9 cellular contexts compared by ENCODE assay signal in genomic region chr19:48842744-48843162, GRCh38. TPM values are rescaled to one million over a fixed set of nuclear protein-coding genes. Genes with fewer than 3 reads are reported as not detected.
DNase-seq lines count a peak whose midpoint lies in the region; ATAC-seq and TF ChIP-seq lines count a peak whose summit lies in the region.
"Had no signal": no experiment of that assay in that cellular context is flagged by ENCODE, and none has a peak within 500 bp of the region (broad histone marks: within the 10 kb centered on the region; RNA-seq: fewer than 3 reads in every experiment).

No MANE protein-coding gene starts in this region.

- H3K27ac Mint-ChIP-seq in activated naive CD8-positive, alpha-beta T cell treated with anti-CD3 and anti-CD28 coated beads, Interleukin-2, amount 50 U/mL, for 24 hours = no peak overlapping the region

- peak; percentile 7 for DNase-seq in DMS153 treated with DMSO at 0.1 percent for 48 hours (lab: John Stamatoyannopoulos, UW; ENCODE audit: unreplicated experiment)
- peak; percentile 47 for DNase-seq in Jurkat, Clone E6-1 (ENCODE audit: low read depth, low spot score)
- peak; percentile 58 for DNase-seq in RPMI7951 (ENCODE audit: low read depth)
- DNase-seq in activated naive CD8-positive, alpha-beta T cell treated with anti-CD3 and anti-CD28 coated beads, Interleukin-2, amount 50 U/mL, for 24 hours = peak; percentile 51
- peak; percentile 31 for DNase-seq in left cardiac atrium
- no peak for DNase-seq in retinal pigment epithelial cell (ENCODE audit: low read depth)

- no peak overlapping the region for H3K4me3 Mint-ChIP-seq in activated naive CD8-positive, alpha-beta T cell treated with anti-CD3 and anti-CD28 coated beads, Interleukin-2, amount 50 U/mL, for 24 hours

- H3K9me3 Mint-ChIP-seq in activated naive CD8-positive, alpha-beta T cell treated with anti-CD3 and anti-CD28 coated beads, Interleukin-2, amount 50 U/mL, for 24 hours = no peaks in the 10 kb centered on the region

- intact Hi-C loops in left cardiac atrium (cut with DNase I) = loop anchor here in 1 of 2 donors (1.0 to 10.0 kb wide), 2 partner anchors 54 to 198 kb away; partner anchors contain the start of gene CA11

- peak; percentile 84 for TF ChIP-seq CTCF in retinal pigment epithelial cell (conservative IDR thresholded peaks at IDR 0.05; ENCODE audit: low read depth, low read length)

- H3K4me1 Mint-ChIP-seq in activated naive CD8-positive, alpha-beta T cell treated with anti-CD3 and anti-CD28 coated beads, Interleukin-2, amount 50 U/mL, for 24 hours = no peaks in the 10 kb centered on the region

- peak; percentile 59 for ATAC-seq in activated naive CD8-positive, alpha-beta T cell treated with anti-CD3 and anti-CD28 coated beads, Interleukin-2, amount 50 U/mL, for 24 hours
- peak; percentile 54 to 56 for ATAC-seq in left cardiac atrium
- ATAC-seq in GM21526 (IDR thresholded peaks at IDR 0.05; ENCODE audit: low FRiP score, unreplicated experiment) = no peak
- no peak for ATAC-seq in HG02938 (IDR thresholded peaks at IDR 0.05; ENCODE audit: unreplicated experiment)

- no peaks in the 10 kb centered on the region for H3K36me3 Mint-ChIP-seq in activated naive CD8-positive, alpha-beta T cell treated with anti-CD3 and anti-CD28 coated beads, Interleukin-2, amount 50 U/mL, for 24 hours (ENCODE audit: low read depth)

- H3K27me3 Mint-ChIP-seq in activated naive CD8-positive, alpha-beta T cell treated with anti-CD3 and anti-CD28 coated beads, Interleukin-2, amount 50 U/mL, for 24 hours = no peaks in the 10 kb centered on the region

- no peak overlapping the region for H3K4me3 ChIP-seq in Jurkat, Clone E6-1 (ENCODE audit: low read length)
- H3K4me3 ChIP-seq in retinal pigment epithelial cell (ENCODE audit: low read length) = no peak overlapping the region
- H3K4me3 ChIP-seq: skin epidermis had no signal

RNA-seq across cellular contexts. Expression of gene HSD17B14, which starts 6.5 kb away (rescaled TPM):
- 5.3 TPM for polyA plus RNA-seq in Jurkat, Clone E6-1 (2012; ENCODE audit: insufficient read depth, insufficient read length)
- total RNA-seq in RPMI7951 (2014; rRNA removed; shearing (Covaris generic)) = 0.84 and 3.0 TPM in 2 replicates
- 1 to 10 TPM; 2.8 to 5.4 TPM for total RNA-seq in left cardiac atrium

RNA-seq across cellular contexts. Expression of gene PLEKHA4, which starts 25.7 kb away (rescaled TPM):
- polyA plus RNA-seq in Jurkat, Clone E6-1 (2012; ENCODE audit: insufficient read depth, insufficient read length) = 3.5 TPM
- total RNA-seq in RPMI7951 (2014; rRNA removed; shearing (Covaris generic)) = 1.8 and 4.4 TPM in 2 replicates
- 10 to 100 TPM; 29.6 to 67.1 TPM for total RNA-seq in left cardiac atrium

RNA-seq across cellular contexts. Expression of gene PPP1R15A, which starts 29.5 kb away (rescaled TPM):
- polyA plus RNA-seq in Jurkat, Clone E6-1 (2012; ENCODE audit: insufficient read depth, insufficient read length) = 12.3 TPM
- total RNA-seq in RPMI7951 (2014; rRNA removed; shearing (Covaris generic)) = 25.7 and 27.3 TPM in 2 replicates
- total RNA-seq in left cardiac atrium = 10 to 100 TPM; 67.2 to 78.6 TPM

RNA-seq across cellular contexts. Expression of gene BCAT2, which starts 31.9 kb away (rescaled TPM):
- 70.2 TPM for polyA plus RNA-seq in Jurkat, Clone E6-1 (2012; ENCODE audit: insufficient read depth, insufficient read length)
- 61.9 and 63.8 TPM in 2 replicates for total RNA-seq in RPMI7951 (2014; rRNA removed; shearing (Covaris generic))
- 10 to 100 TPM; 29.8 to 37.7 TPM for total RNA-seq in left cardiac atrium

RNA-seq across cellular contexts. Expression of gene TULP2, which starts 55.8 kb away (rescaled TPM):
- polyA plus RNA-seq in Jurkat, Clone E6-1 (2012; ENCODE audit: insufficient read depth, insufficient read length) = not detected
- not detected in 2 replicates for total RNA-seq in RPMI7951 (2014; rRNA removed; shearing (Covaris generic))
- under 1 TPM in 1 of 2 donors, not detected in 1; 0.50 TPM for total RNA-seq in left cardiac atrium

Comparison
In these comparisons a context has a peak if more than half of its experiments do, and no peak if none do; other contexts are left out.
1. ATAC-seq: peak in activated naive CD8-positive, alpha-beta T cell treated with anti-CD3 and anti-CD28 coated beads, Interleukin-2, amount 50 U/mL, for 24 hours (single experiment) and left cardiac atrium (2 of 2); none in GM21526 (single experiment) and HG02938 (single experiment).